14 cellular contexts compared by ENCODE assay signal in genomic region chr9:89464991-89465390, GRCh38. TPM values are rescaled to one million over a fixed set of nuclear protein-coding genes. Genes with fewer than 3 reads are reported as not detected.
DNase-seq lines count a peak whose midpoint lies in the region; ATAC-seq, FAIRE-seq and TF ChIP-seq lines count a peak whose summit lies in the region.
"Had no signal": no experiment of that assay in that cellular context is flagged by ENCODE, and none has a peak within 500 bp of the region (broad histone marks: within the 10 kb centered on the region; RNA-seq: fewer than 3 reads in every experiment).

No MANE protein-coding gene starts in this region.

- no peak for FAIRE-seq in frontal cortex (lab: Jason Lieb, UNC)

- no peak for TF ChIP-seq CTCF in upper lobe of left lung (IDR thresholded peaks at IDR 0.05)

- TF ChIP-seq EP300 in upper lobe of left lung (IDR thresholded peaks at IDR 0.05) = no peak

- CTCF ChIA-PET in activated naive CD4-positive, alpha-beta T cell treated with anti-CD3 and anti-CD28 coated beads for 36 hours (lab: Charles Lee) = interaction anchor here (1.1 to 1.6 kb wide), 2 partner anchors 14 to 84 kb away, joined by 3 to 8 read pairs; no protein-coding TSS in a partner anchor
- CTCF ChIA-PET in activated CD4-positive, alpha-beta memory T cell treated with anti-CD3 and anti-CD28 coated beads for 36 hours (lab: Charles Lee) = interaction anchor here (0.7 to 2.7 kb wide), 4 partner anchors 13 to 84 kb away, joined by 3 to 10 read pairs (median 6); no protein-coding TSS in a partner anchor

- no peak for TF ChIP-seq POLR2A in upper lobe of left lung (IDR thresholded peaks at IDR 0.05)

- intact Hi-C loops in activated naive CD4-positive, alpha-beta T cell treated with anti-CD3 and anti-CD28 coated beads for 36 hours (cut with micrococcal nuclease) = loop anchor here (1.0 to 5.0 kb wide), 8 partner anchors 17 to 517 kb away; no protein-coding TSS in a partner anchor
- intact Hi-C loops in activated CD4-positive, alpha-beta memory T cell treated with anti-CD3 and anti-CD28 coated beads for 36 hours (cut with micrococcal nuclease) = loop anchor here (1.0 to 2.0 kb wide), 5 partner anchors 12 to 57 kb away; no protein-coding TSS in a partner anchor

- no peaks in the 10 kb centered on the region for H3K27me3 ChIP-seq in upper lobe of left lung
- H3K27me3 ChIP-seq: ascending aorta had no signal

- no peaks in the 10 kb centered on the region for H3K36me3 ChIP-seq in upper lobe of left lung
- H3K36me3 ChIP-seq: ascending aorta, left ventricle myocardium inferior had no signal

- WGBS in upper lobe of left lung, 2 donors = 73 to 75% methylated on average over 8 of the region's 8 CpGs

- peaks cover 57% of the 10 kb centered on the region for H3K36me3 Mint-ChIP-seq in activated naive CD4-positive, alpha-beta T cell treated with anti-CD3 and anti-CD28 coated beads for 36 hours (ENCODE audit: low read depth)
- H3K36me3 Mint-ChIP-seq in activated CD4-positive, alpha-beta memory T cell treated with anti-CD3 and anti-CD28 coated beads for 36 hours = peaks cover 63% of the 10 kb centered on the region

- H3K27ac Mint-ChIP-seq in activated naive CD4-positive, alpha-beta T cell treated with anti-CD3 and anti-CD28 coated beads for 36 hours = peak overlapping the region; percentile 97
- H3K27ac Mint-ChIP-seq in activated CD4-positive, alpha-beta memory T cell treated with anti-CD3 and anti-CD28 coated beads for 36 hours = peak overlapping the region; percentile 95
- H3K27ac Mint-ChIP-seq: progenitor cell of endocrine pancreas had no signal

- H3K9me3 ChIP-seq in upper lobe of left lung = no peaks in the 10 kb centered on the region
- H3K9me3 ChIP-seq: ascending aorta, left ventricle myocardium inferior had no signal

- peak overlapping the region; percentile 81 to 84 (median 82) for H3K27ac ChIP-seq in upper lobe of left lung
- H3K27ac ChIP-seq: ascending aorta, left ventricle myocardium inferior had no signal

- ATAC-seq in upper lobe of left lung (ENCODE audit: low FRiP score in 2 of 2) (no peak), HG02763 (IDR thresholded peaks at IDR 0.05; ENCODE audit: unreplicated experiment) (no peak)

- H3K4me1 ChIP-seq in upper lobe of left lung = peaks cover 0 to 19% (median 16%) of the 10 kb centered on the region in 4 donors
- H3K4me1 ChIP-seq: ascending aorta, left ventricle myocardium inferior had no signal

- DNase-seq in activated naive CD4-positive, alpha-beta T cell treated with anti-CD3 and anti-CD28 coated beads for 36 hours = no peak
- no peak for DNase-seq in activated naive CD4-positive, alpha-beta T cell (lab: John Stamatoyannopoulos, UW)
- DNase-seq in activated CD4-positive, alpha-beta memory T cell treated with anti-CD3 and anti-CD28 coated beads for 36 hours = no peak
- DNase-seq in kidney tubule cell (ENCODE audit: low spot score) = peak; percentile 28
- no peak for DNase-seq in upper lobe of left lung
- no peak for DNase-seq in frontal cortex (ENCODE audit: low spot score in 2 of 2)
- DNase-seq in NCI-H1092 treated with DMSO at 0.1 percent for 48 hours (lab: John Stamatoyannopoulos, UW) = no peak
- DNase-seq: activated CD4-positive, alpha-beta T cell treated with anti-CD3 and anti-CD28 coated beads for 48 hours; left ventricle myocardium inferior; NCI-H1048; stimulated activated CD4-positive, alpha-beta T cell treated with anti-CD3 and anti-CD28 coated beads, Interleukin-4, amount 100 ng/mL, for 4 hours had no signal

- peaks cover 97% of the 10 kb centered on the region for H3K4me1 Mint-ChIP-seq in activated naive CD4-positive, alpha-beta T cell treated with anti-CD3 and anti-CD28 coated beads for 36 hours (ENCODE audit: low read depth)
- H3K4me1 Mint-ChIP-seq in activated CD4-positive, alpha-beta memory T cell treated with anti-CD3 and anti-CD28 coated beads for 36 hours (ENCODE audit: low read depth) = peaks cover 96% of the 10 kb centered on the region

- H3K27me3 Mint-ChIP-seq in activated naive CD4-positive, alpha-beta T cell treated with anti-CD3 and anti-CD28 coated beads for 36 hours (ENCODE audit: low read depth) = no peaks in the 10 kb centered on the region
- no peaks in the 10 kb centered on the region for H3K27me3 Mint-ChIP-seq in activated CD4-positive, alpha-beta memory T cell treated with anti-CD3 and anti-CD28 coated beads for 36 hours
- H3K27me3 Mint-ChIP-seq: progenitor cell of endocrine pancreas had no signal

- POLR2A ChIA-PET in activated CD4-positive, alpha-beta memory T cell treated with anti-CD3 and anti-CD28 coated beads for 36 hours (lab: Charles Lee) = interaction anchor here (0.9 to 1.9 kb wide), 4 partner anchors 11 to 58 kb away, joined by 3 to 7 read pairs (median 6); no protein-coding TSS in a partner anchor

- H3K4me3 Mint-ChIP-seq in activated naive CD4-positive, alpha-beta T cell treated with anti-CD3 and anti-CD28 coated beads for 36 hours = peak overlapping the region; percentile 2
- H3K4me3 Mint-ChIP-seq in activated CD4-positive, alpha-beta memory T cell treated with anti-CD3 and anti-CD28 coated beads for 36 hours = peak overlapping the region; percentile 25

- H3K4me3 ChIP-seq in upper lobe of left lung = no peak overlapping the region
- H3K4me3 ChIP-seq: ascending aorta, left ventricle myocardium inferior had no signal

- H3K9me3 Mint-ChIP-seq in activated naive CD4-positive, alpha-beta T cell treated with anti-CD3 and anti-CD28 coated beads for 36 hours = no peaks in the 10 kb centered on the region
- no peaks in the 10 kb centered on the region for H3K9me3 Mint-ChIP-seq in activated CD4-positive, alpha-beta memory T cell treated with anti-CD3 and anti-CD28 coated beads for 36 hours

RNA-seq across cellular contexts. Expression of gene SEMA4D, which starts 32.9 kb away (rescaled TPM):
- 100 to 1,000 TPM; 156 to 160 TPM for total RNA-seq in activated naive CD4-positive, alpha-beta T cell treated with anti-CD3 and anti-CD28 coated beads for 36 hours
- 100 to 1,000 TPM; 159 to 161 TPM for total RNA-seq in activated CD4-positive, alpha-beta memory T cell treated with anti-CD3 and anti-CD28 coated beads for 36 hours
- 10 to 100 TPM; 24.6 to 61.3 (median 41.8) TPM for total RNA-seq in upper lobe of left lung
- 7.7 TPM for total RNA-seq in frontal cortex
